In genomic region chr5:134093351-134093750, GRCh38 we compare ENCODE assay signal across 14 cellular contexts. TPM values are rescaled to one million over a fixed set of nuclear protein-coding genes. Genes with fewer than 3 reads are reported as not detected.
A peak's percentile ranks its signal among the peaks of the same experiment; 100 is the strongest.
DNase-seq lines count a peak whose midpoint lies in the region; ATAC-seq and TF ChIP-seq lines count a peak whose summit lies in the region.
"Had no signal": no experiment of that assay in that cellular context is flagged by ENCODE, and none has a peak within 500 bp of the region (broad histone marks: within the 10 kb centered on the region; RNA-seq: fewer than 3 reads in every experiment).

No MANE protein-coding gene starts in this region.

- H3K4me2 ChIP-seq in PC-9 = peak overlapping the region; percentile 72
- H3K4me2 ChIP-seq: KMS-11, SK-N-SH had no signal

- peaks cover 45% of the 10 kb centered on the region for H3F3A ChIP-seq in PC-9 (ENCODE audit: insufficient read depth, low read depth)

- H3K27me3 ChIP-seq in PC-9 (ENCODE audit: insufficient read depth, low read depth) (no peaks in the 10 kb centered on the region), SJCRH30 (0 out of 2 replicates have a peak, but pooled peaks cover 1% of the 10 kb centered on the region), endodermal cell (ENCODE audit: control insufficient read depth, insufficient read depth, low read length, poor library complexity, severe bottlenecking) (no peaks in the 10 kb centered on the region)

- peak overlapping the region; percentile 11 for H3K4me3 Mint-ChIP-seq in activated naive CD8-positive, alpha-beta T cell
- H3K4me3 Mint-ChIP-seq in activated naive CD8-positive, alpha-beta T cell treated with anti-CD3 and anti-CD28 coated beads, Interleukin-2, amount 50 U/mL, for 24 hours = no peak overlapping the region
- peak overlapping the region in 9 of 10 donors; percentile 22 to 81 (median 70) for H3K4me3 Mint-ChIP-seq in naive thymus-derived CD8-positive, alpha-beta T cell
- H3K4me3 Mint-ChIP-seq in endodermal cell (no peak overlapping the region), chondrocyte (ENCODE audit: unreplicated experiment) (no peak overlapping the region)
- H3K4me3 Mint-ChIP-seq: HFFc6 had no signal

- H3K79me2 ChIP-seq in PC-9 (ENCODE audit: low read depth) = no peaks in the 10 kb centered on the region

- H4K20me1 ChIP-seq in PC-9 (ENCODE audit: insufficient read depth) = no peaks in the 10 kb centered on the region

- peaks cover 86% of the 10 kb centered on the region for H3K4me1 Mint-ChIP-seq in activated naive CD8-positive, alpha-beta T cell (ENCODE audit: low read depth)
- H3K4me1 Mint-ChIP-seq in activated naive CD8-positive, alpha-beta T cell treated with anti-CD3 and anti-CD28 coated beads, Interleukin-2, amount 50 U/mL, for 24 hours = peaks cover 79% of the 10 kb centered on the region
- peaks cover 44 to 94% (median 86%) of the 10 kb centered on the region in 4 donors for H3K4me1 Mint-ChIP-seq in naive thymus-derived CD8-positive, alpha-beta T cell
- peaks cover 15% of the 10 kb centered on the region for H3K4me1 Mint-ChIP-seq in endodermal cell
- no peaks in the 10 kb centered on the region for H3K4me1 Mint-ChIP-seq in chondrocyte (ENCODE audit: low read depth)

- no TSS peak for BruUV-seq in PC-9 (replicated peaks; lab: Mats Ljungman, UMichigan)

- H3K9me3 Mint-ChIP-seq in activated naive CD8-positive, alpha-beta T cell (ENCODE audit: low read depth) = no peaks in the 10 kb centered on the region
- H3K9me3 Mint-ChIP-seq in activated naive CD8-positive, alpha-beta T cell treated with anti-CD3 and anti-CD28 coated beads, Interleukin-2, amount 50 U/mL, for 24 hours = no peaks in the 10 kb centered on the region
- no peaks in the 10 kb centered on the region for H3K9me3 Mint-ChIP-seq in naive thymus-derived CD8-positive, alpha-beta T cell
- H3K9me3 Mint-ChIP-seq in endodermal cell = no peaks in the 10 kb centered on the region
- no peaks in the 10 kb centered on the region for H3K9me3 Mint-ChIP-seq in chondrocyte (ENCODE audit: low read depth)
- H3K9me3 Mint-ChIP-seq: HFFc6 had no signal

- 95 to 100% methylated on average over 2 to 5 of the region's 5 CpGs for WGBS in endodermal cell (ENCODE audit: insufficient coverage in 1 of 2, insufficient read length in 1 of 2), 2 experiments

- H3K4me1 ChIP-seq in PC-9 (replicated peaks; ENCODE audit: insufficient read depth) (peaks cover 47% of the 10 kb centered on the region), SJCRH30 (peaks cover 3% of the 10 kb centered on the region; the same call in 1 of the 2 replicates), endodermal cell (ENCODE audit: control insufficient read depth, insufficient read depth, low read length) (peaks cover 10% of the 10 kb centered on the region)

- ATAC-seq in activated naive CD8-positive, alpha-beta T cell treated with anti-CD3 and anti-CD28 coated beads, Interleukin-2, amount 50 U/mL, for 24 hours = no peak
- ATAC-seq in naive thymus-derived CD8-positive, alpha-beta T cell = no peak

- intact Hi-C loops in PC-9 (cut with micrococcal nuclease; ENCODE audit: unreplicated experiment) = loop anchor here (2.0 kb wide), 1 partner anchor 35 kb away; no protein-coding TSS in a partner anchor

- peaks cover 4% of the 10 kb centered on the region for H3K36me3 Mint-ChIP-seq in activated naive CD8-positive, alpha-beta T cell
- H3K36me3 Mint-ChIP-seq in activated naive CD8-positive, alpha-beta T cell treated with anti-CD3 and anti-CD28 coated beads, Interleukin-2, amount 50 U/mL, for 24 hours (ENCODE audit: low read depth) = no peaks in the 10 kb centered on the region
- H3K36me3 Mint-ChIP-seq in naive thymus-derived CD8-positive, alpha-beta T cell = peaks cover 0 to 3% (median 0%) of the 10 kb centered on the region in 3 donors
- H3K36me3 Mint-ChIP-seq in endodermal cell (ENCODE audit: low read depth) (no peaks in the 10 kb centered on the region), chondrocyte (ENCODE audit: low read depth) (no peaks in the 10 kb centered on the region)

- no peak overlapping the region for H2AFZ ChIP-seq in PC-9

- H3K27me3 Mint-ChIP-seq in activated naive CD8-positive, alpha-beta T cell = no peaks in the 10 kb centered on the region
- H3K27me3 Mint-ChIP-seq in activated naive CD8-positive, alpha-beta T cell treated with anti-CD3 and anti-CD28 coated beads, Interleukin-2, amount 50 U/mL, for 24 hours = peaks cover 2% of the 10 kb centered on the region
- no peaks in the 10 kb centered on the region for H3K27me3 Mint-ChIP-seq in naive thymus-derived CD8-positive, alpha-beta T cell
- H3K27me3 Mint-ChIP-seq in endodermal cell (ENCODE audit: insufficient read depth) (peaks cover 9% of the 10 kb centered on the region), chondrocyte (ENCODE audit: low read depth) (peaks cover 1% of the 10 kb centered on the region)

- H3K9ac ChIP-seq in endodermal cell (ENCODE audit: extremely low read depth, low read length, poor library complexity, severe bottlenecking) = no peak overlapping the region
- H3K9ac ChIP-seq: KMS-11, SK-N-SH had no signal

- no peak for TF ChIP-seq CTCF in PC-9 (conservative IDR thresholded peaks at IDR 0.05)
- TF ChIP-seq CTCF in endodermal cell (conservative IDR thresholded peaks at IDR 0.05) = no peak
- no peak for TF ChIP-seq CTCF in chondrocyte (IDR thresholded peaks at IDR 0.05)

- DNase-seq in activated naive CD8-positive, alpha-beta T cell treated with anti-CD3 and anti-CD28 coated beads, Interleukin-2, amount 50 U/mL, for 24 hours = no peak
- DNase-seq in PC-9 (no peak), SJCRH30 (no peak), endodermal cell (no peak), chondrocyte (ENCODE audit: low spot score) (no peak), MV-4-11 (lab: John Stamatoyannopoulos, UW) (no peak)
- no peak for DNase-seq in naive thymus-derived CD8-positive, alpha-beta T cell
- DNase-seq: GOT3, HFFc6, NCI-H1092, NCI-H774, SK-N-SH had no signal

- CTCF ChIA-PET in PC-9 (lab: Charles Lee) = interaction anchor here (0.6 kb wide), 1 partner anchor 53 kb away, joined by 3 read pairs; no protein-coding TSS in a partner anchor

- H3K9me2 ChIP-seq in PC-9 (ENCODE audit: insufficient read depth) = no peaks in the 10 kb centered on the region
- H3K9me2 ChIP-seq: SK-N-SH had no signal

- H3K9me3 ChIP-seq in PC-9 (ENCODE audit: insufficient read depth, low read depth) = no peaks in the 10 kb centered on the region
- no peaks in the 10 kb centered on the region for H3K9me3 ChIP-seq in SJCRH30 (replicated peaks)
- H3K9me3 ChIP-seq in endodermal cell (ENCODE audit: control insufficient read depth, low read length) = no peaks in the 10 kb centered on the region
- H3K9me3 ChIP-seq: SK-N-SH had no signal

- H3K4me3 ChIP-seq in PC-9 (no peak overlapping the region), SJCRH30 (no peak overlapping the region), endodermal cell (ENCODE audit: low read length) (no peak overlapping the region)

- POLR2A ChIA-PET in PC-9 (lab: Charles Lee; ENCODE audit: unreplicated experiment) = no interaction called here
- POLR2A ChIA-PET in naive thymus-derived CD8-positive, alpha-beta T cell (lab: Charles Lee) = interaction anchor here (1.0 to 1.3 kb wide), 3 partner anchors 9 to 95 kb away, joined by 3 to 5 read pairs (median 4); no protein-coding TSS in a partner anchor

- H3K36me3 ChIP-seq in PC-9 (ENCODE audit: low read depth) (no peaks in the 10 kb centered on the region), SJCRH30 (no peaks in the 10 kb centered on the region), endodermal cell (ENCODE audit: control insufficient read depth, insufficient read depth, low read length) (no peaks in the 10 kb centered on the region)

- H3K27ac ChIP-seq in PC-9 = peak overlapping the region; percentile 93
- H3K27ac ChIP-seq in SJCRH30 = no peak overlapping the region
- no peak overlapping the region for H3K27ac ChIP-seq in endodermal cell (ENCODE audit: low read depth, low read length)
- H3K27ac ChIP-seq: KMS-11 had no signal

- H3K27ac Mint-ChIP-seq in activated naive CD8-positive, alpha-beta T cell = peak overlapping the region; percentile 82
- H3K27ac Mint-ChIP-seq in activated naive CD8-positive, alpha-beta T cell treated with anti-CD3 and anti-CD28 coated beads, Interleukin-2, amount 50 U/mL, for 24 hours = no peak overlapping the region
- H3K27ac Mint-ChIP-seq in naive thymus-derived CD8-positive, alpha-beta T cell = peak overlapping the region in 9 of 10 donors; percentile 79 to 99 (median 95)
- H3K27ac Mint-ChIP-seq in endodermal cell = no peak overlapping the region
- H3K27ac Mint-ChIP-seq in chondrocyte (ENCODE audit: unreplicated experiment) = no peak overlapping the region
- H3K27ac Mint-ChIP-seq: HFFc6 had no signal

RNA-seq across cellular contexts. Expression of gene TCF7, which starts 21.1 kb away (rescaled TPM):
- total RNA-seq in PC-9 (2021) (8.9 and 13.0 TPM in 2 replicates), endodermal cell (10 to 100 TPM; 14.9 to 19.4 TPM), chondrocyte (0.53 to 1.2 TPM (median 0.55 TPM) in 3 replicates)
- 100 to 1,000 TPM; 910 to 911 TPM for total RNA-seq in naive thymus-derived CD8-positive, alpha-beta T cell
- polyA plus RNA-seq in naive thymus-derived CD8-positive, alpha-beta T cell = 100 to 1,000 TPM; 207 to 600 (median 328) TPM
- total RNA-seq in SJCRH30 (2014; rRNA removed; shearing (Covaris generic)) = 1.8 and 2.4 TPM in 2 replicates
- 9.0 TPM for polyA plus RNA-seq in endodermal cell (2013, experiment 1 of 2)
- polyA plus RNA-seq in endodermal cell (2013, experiment 2 of 2) = 8.9 TPM

Comparison
In these comparisons a context has a peak if more than half of its experiments do, and no peak if none do; other contexts are left out.
1. H3K27ac Mint-ChIP-seq: peak in activated naive CD8-positive, alpha-beta T cell (single experiment) and naive thymus-derived CD8-positive, alpha-beta T cell (9 of 10); none in activated naive CD8-positive, alpha-beta T cell treated with anti-CD3 and anti-CD28 coated beads, Interleukin-2, amount 50 U/mL, for 24 hours (single experiment), endodermal cell (single experiment) and chondrocyte (single experiment).
2. H3K4me3 Mint-ChIP-seq: peak in activated naive CD8-positive, alpha-beta T cell (single experiment) and naive thymus-derived CD8-positive, alpha-beta T cell (9 of 10); none in activated naive CD8-positive, alpha-beta T cell treated with anti-CD3 and anti-CD28 coated beads, Interleukin-2, amount 50 U/mL, for 24 hours (single experiment), endodermal cell (single experiment) and chondrocyte (single experiment).
3. RNA of gene TCF7, which starts 21.1 kb away (total RNA-seq): 910 to 911 TPM in naive thymus-derived CD8-positive, alpha-beta T cell; 14.9 to 19.4 TPM in endodermal cell, 8.9 to 13.0 TPM in PC-9, 1.8 to 2.4 TPM in SJCRH30 and 0.53 to 1.2 TPM in chondrocyte; every median in the first group is over 10 times any median in the second.